Comparison of ENCODE assay signal across 8 cellular contexts in the genomic region with DNA sequence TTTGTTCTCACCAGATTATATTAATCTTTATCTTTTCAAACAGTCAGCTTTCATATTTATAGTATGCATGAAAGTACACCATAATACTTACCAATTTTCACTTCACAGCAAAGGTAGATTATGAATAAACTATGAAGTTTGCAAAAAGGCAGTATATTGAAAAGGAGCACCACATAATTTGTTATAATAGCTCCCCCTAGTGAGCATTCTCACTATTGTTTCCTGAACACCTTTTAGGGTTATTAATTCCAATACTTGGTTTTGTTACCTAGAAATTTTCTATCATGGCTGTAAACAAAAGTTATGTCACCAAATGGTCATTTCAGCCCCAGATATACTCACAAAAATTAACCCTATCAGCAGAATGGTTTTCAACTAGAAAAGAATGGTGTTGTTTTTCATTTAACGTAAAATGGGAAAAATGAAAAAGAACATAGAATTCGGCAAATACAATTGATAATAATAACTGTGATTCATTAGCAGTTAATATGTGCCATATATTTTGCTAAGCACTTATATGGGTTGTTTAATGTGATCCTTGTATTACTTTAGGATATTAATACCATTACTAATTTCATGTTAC. TPM values are rescaled to one million over a fixed set of nuclear protein-coding genes. Genes with fewer than 3 reads are reported as not detected.
DNase-seq lines count a peak whose midpoint lies in the region; ATAC-seq and TF ChIP-seq lines count a peak whose summit lies in the region.

No MANE protein-coding gene starts in this region.

- no peaks in the 10 kb centered on the region for H3K9me3 ChIP-seq in Loucy (ENCODE audit: insufficient read depth, low read depth, low read length)

- no peaks in the 10 kb centered on the region for H3K4me1 Mint-ChIP-seq in natural killer cell treated with Interleukin-12 subunit alpha and Interleukin-12 subunit beta and Interleukin-15 and Interleukin-18, amount 100 ng/mL, for 72 hours (ENCODE audit: low read depth in 2 of 2)

- H2AFZ ChIP-seq in Loucy (ENCODE audit: low read length), result no peak overlapping the region

- H3K9ac ChIP-seq in Loucy (ENCODE audit: low read depth, low read length, poor library complexity, severe bottlenecking), result no peak overlapping the region

- no peaks in the 10 kb centered on the region for H3K79me2 ChIP-seq in Loucy (ENCODE audit: insufficient read depth, low read length)

- peaks cover 7% of the 10 kb centered on the region for H3K4me1 ChIP-seq in Loucy (ENCODE audit: insufficient read depth, low read length, poor library complexity, severe bottlenecking)

- H3F3A ChIP-seq in Loucy (ENCODE audit: low read depth), result no peaks in the 10 kb centered on the region

- TF ChIP-seq CTCF in AG04449 (IDR thresholded peaks at IDR 0.05; ENCODE audit: insufficient read depth, low read length, missing control alignments) (peak; percentile 33), GM12873 (IDR thresholded peaks at IDR 0.05; ENCODE audit: insufficient read depth, low read depth, low read length, missing control alignments) (peak; percentile 56), Loucy (conservative IDR thresholded peaks at IDR 0.05; ENCODE audit: low read length) (peak; percentile 92), astrocyte of the spinal cord (IDR thresholded peaks at IDR 0.05; ENCODE audit: low read depth, low read length) (peak; percentile 64)

- H3K27me3 ChIP-seq in Loucy (ENCODE audit: insufficient read depth, low read length, poor library complexity, severe bottlenecking), result no peaks in the 10 kb centered on the region

- in situ Hi-C loops in astrocyte of the spinal cord (cut with HindIII; ENCODE audit: low sequenced_read_pairs), result no loop called here

- H3K27me3 Mint-ChIP-seq in natural killer cell treated with Interleukin-12 subunit alpha and Interleukin-12 subunit beta and Interleukin-15 and Interleukin-18, amount 100 ng/mL, for 72 hours, result peaks cover 3 to 12% of the 10 kb centered on the region in 2 donors

- no peaks in the 10 kb centered on the region for H3K9me3 Mint-ChIP-seq in natural killer cell treated with Interleukin-12 subunit alpha and Interleukin-12 subunit beta and Interleukin-15 and Interleukin-18, amount 100 ng/mL, for 72 hours

- no peaks in the 10 kb centered on the region for H3K9me2 ChIP-seq in Loucy (replicated peaks; ENCODE audit: low read depth, low read length)

- H4K20me1 ChIP-seq in Loucy (ENCODE audit: insufficient read depth, low read length, poor library complexity, severe bottlenecking), result no peaks in the 10 kb centered on the region

- no peak overlapping the region for H3K4me2 ChIP-seq in Loucy (ENCODE audit: low read depth, low read length, poor library complexity, severe bottlenecking)

- no peak overlapping the region for H3K4me3 Mint-ChIP-seq in natural killer cell treated with Interleukin-12 subunit alpha and Interleukin-12 subunit beta and Interleukin-15 and Interleukin-18, amount 100 ng/mL, for 72 hours

- DNase-seq in AG04449 (ENCODE audit: low read depth, low spot score), result no peak
- DNase-seq in astrocyte of the spinal cord (ENCODE audit: low read depth, low spot score), result peak; percentile 31
- DNase-seq in lung microvascular endothelial cell (ENCODE audit: low read depth in 2 of 2), result peak; percentile 21 to 42
- DNase-seq in OCI-M2 (lab: John Stamatoyannopoulos, UW; ENCODE audit: unreplicated experiment), result no peak
- no peak for DNase-seq in natural killer cell treated with Interleukin-12 subunit alpha and Interleukin-12 subunit beta and Interleukin-15 and Interleukin-18, amount 100 ng/mL, for 72 hours (ENCODE audit: low spot score)

- no peak overlapping the region for H3K27ac Mint-ChIP-seq in natural killer cell treated with Interleukin-12 subunit alpha and Interleukin-12 subunit beta and Interleukin-15 and Interleukin-18, amount 100 ng/mL, for 72 hours

- H3K36me3 Mint-ChIP-seq in natural killer cell treated with Interleukin-12 subunit alpha and Interleukin-12 subunit beta and Interleukin-15 and Interleukin-18, amount 100 ng/mL, for 72 hours, result no peaks in the 10 kb centered on the region

- ATAC-seq in natural killer cell treated with Interleukin-12 subunit alpha and Interleukin-12 subunit beta and Interleukin-15 and Interleukin-18, amount 100 ng/mL, for 72 hours, result no peak
- ATAC-seq in GM21717 (IDR thresholded peaks at IDR 0.05; ENCODE audit: unreplicated experiment), result no peak

- POLR2A ChIA-PET in AG04449 (lab: Yijun Ruan, JAX), result no interaction called here

- H3K4me3 ChIP-seq in AG04449 (ENCODE audit: low read depth, low read length), result no peak overlapping the region
- no peak overlapping the region for H3K4me3 ChIP-seq in Loucy (ENCODE audit: low read length, poor library complexity, severe bottlenecking)
- H3K4me3 ChIP-seq in astrocyte of the spinal cord (ENCODE audit: low read depth, low read length), result no peak overlapping the region

- CTCF ChIA-PET in AG04449 (lab: Yijun Ruan, JAX), result interaction anchor here (0.6 to 3.2 kb wide), 19 partner anchors 9 to 885 kb away, joined by 3 to 17 read pairs (median 5); no protein-coding TSS in a partner anchor

- no peaks in the 10 kb centered on the region for H3K36me3 ChIP-seq in Loucy (ENCODE audit: insufficient read depth, low read length)

RNA-seq across cellular contexts. Expression of a gene that starts 30.2 kb away (rescaled TPM):
- not detected in 2 replicates for total RNA-seq in lung microvascular endothelial cell
- total RNA-seq in natural killer cell treated with Interleukin-12 subunit alpha and Interleukin-12 subunit beta and Interleukin-15 and Interleukin-18, amount 100 ng/mL, for 72 hours, result not detected

RNA-seq across cellular contexts. Expression of a gene that starts 53.7 kb away (rescaled TPM):
- under 0.01 TPM in 1 of 2 replicates, not detected in the other for total RNA-seq in lung microvascular endothelial cell
- total RNA-seq in natural killer cell treated with Interleukin-12 subunit alpha and Interleukin-12 subunit beta and Interleukin-15 and Interleukin-18, amount 100 ng/mL, for 72 hours, result not detected

Comparison
In these comparisons a context has a peak if more than half of its experiments do, and no peak if none do; other contexts are left out.
1. DNase-seq: peak in astrocyte of the spinal cord (single experiment) and lung microvascular endothelial cell (2 of 2); none in AG04449 (single experiment), OCI-M2 (single experiment) and natural killer cell treated with Interleukin-12 subunit alpha and Interleukin-12 subunit beta and Interleukin-15 and Interleukin-18, amount 100 ng/mL, for 72 hours (single experiment).
2. CTCF ChIP-seq: peak in every context shown above with its lines; median percentile 92 in Loucy; 64 in astrocyte of the spinal cord; 56 in GM12873; 33 in AG04449.